16 cellular contexts compared by ENCODE assay signal in genomic region chr21:43944757-43945156, GRCh38.
DNase-seq lines count a peak whose midpoint lies in the region; ATAC-seq and TF ChIP-seq lines count a peak whose summit lies in the region.
"Had no signal": no experiment of that assay in that cellular context is flagged by ENCODE, and none has a peak within 500 bp of the region (broad histone marks: within the 10 kb centered on the region; RNA-seq: fewer than 3 reads in every experiment).

No MANE protein-coding gene starts in this region.

- peaks cover 4% of the 10 kb centered on the region for H3K9me3 Mint-ChIP-seq in type B pancreatic cell

- peaks cover 11% of the 10 kb centered on the region for H3K36me3 Mint-ChIP-seq in type B pancreatic cell

- H3K27me3 Mint-ChIP-seq in type B pancreatic cell, result no peaks in the 10 kb centered on the region
- H3K27me3 Mint-ChIP-seq: CD8-positive, alpha-beta memory T cell had no signal

- DNase-seq in foreskin keratinocyte, result peak; percentile 13 to 50
- no peak for DNase-seq in type B pancreatic cell (ENCODE audit: extremely low spot score, unreplicated experiment)
- DNase-seq in NCI-H69 (lab: John Stamatoyannopoulos, UW), result no peak
- DNase-seq in NCI-H446 treated with DMSO at 0.1 percent for 48 hours (lab: John Stamatoyannopoulos, UW), result no peak
- DNase-seq: BE2C; CD8-positive, alpha-beta memory T cell; DMS79; NCI-H1092; NCI-H1694; NCI-H2107; NCI-H345; NK-92 treated with Interleukin-12 subunit alpha and Interleukin-12 subunit beta, amount 100 ng/mL, for 24 hours; OCI-M1 had no signal

- H3K4me1 ChIP-seq in HEK293 (ENCODE audit: control insufficient read depth, insufficient read depth, low read length) (no peaks in the 10 kb centered on the region), foreskin keratinocyte (no peaks in the 10 kb centered on the region)
- H3K4me1 ChIP-seq: BE2C had no signal

- CTCF ChIA-PET in HEK293 (lab: Yijun Ruan, JAX), result no interaction called here

- peaks cover 17% of the 10 kb centered on the region for H3K4me1 Mint-ChIP-seq in type B pancreatic cell (ENCODE audit: unreplicated experiment)

- TF ChIP-seq CTCF in HEK293 (tag by site-specific recombination; IDR thresholded peaks at IDR 0.05) (no peak), VCaP (conservative IDR thresholded peaks at IDR 0.05) (no peak), foreskin keratinocyte (conservative IDR thresholded peaks at IDR 0.05) (no peak), type B pancreatic cell (conservative IDR thresholded peaks at IDR 0.05) (no peak)

- H3K27me3 ChIP-seq in foreskin keratinocyte, result no peaks in the 10 kb centered on the region
- H3K27me3 ChIP-seq: BE2C had no signal

- peak overlapping the region; percentile 76 for H3K27ac Mint-ChIP-seq in type B pancreatic cell
- H3K27ac Mint-ChIP-seq: CD8-positive, alpha-beta memory T cell had no signal

- peak overlapping the region; percentile 14 for H3K4me3 Mint-ChIP-seq in type B pancreatic cell
- H3K4me3 Mint-ChIP-seq: CD8-positive, alpha-beta memory T cell had no signal

- no peak overlapping the region for H3K4me3 ChIP-seq in HEK293 (ENCODE audit: low read depth, low read length)

- H3K27ac ChIP-seq in HEK293 (ENCODE audit: extremely low read depth, low read depth, low read length), result no peak overlapping the region
- peak overlapping the region; percentile 32; the same call in 1 of the 2 replicates for H3K27ac ChIP-seq in VCaP
- no peak overlapping the region for H3K27ac ChIP-seq in foreskin keratinocyte

- H3K36me3 ChIP-seq in HEK293 (ENCODE audit: control insufficient read depth in 2 of 2, insufficient read depth in 1 of 2, low read length in 2 of 2), result peaks cover 0 to 18% of the 10 kb centered on the region in 2 experiments; a peak in 2 of 3 replicates
- H3K36me3 ChIP-seq: BE2C had no signal

- H3K9me3 ChIP-seq in HEK293 (ENCODE audit: control insufficient read depth, insufficient read depth, low read depth, low read length), result no peaks in the 10 kb centered on the region; the same call in 1 of the 2 replicates

- ATAC-seq in foreskin keratinocyte (peak; percentile 60), HG02623 (IDR thresholded peaks at IDR 0.05; ENCODE audit: unreplicated experiment) (no peak)

- POLR2A ChIA-PET in HEK293 (lab: Yijun Ruan, JAX), result no interaction called here

TF ChIP-seq in HEK293, 187 proteins besides CTCF, POLR2A, EP300 and RAD21:
- no peak for TF ChIP-seq ZNF692 (tag by site-specific recombination; IDR thresholded peaks at IDR 0.05)
- TF ChIP-seq PRDM10 (tag by site-specific recombination; IDR thresholded peaks at IDR 0.05), result no peak
- TF ChIP-seq ZNF558 (tag by site-specific recombination; IDR thresholded peaks at IDR 0.05), result no peak
- 0 out of 2 replicates have a peak, but pooled peaks have one; percentile 19 for TF ChIP-seq PATZ1 (tag by site-specific recombination; IDR thresholded peaks at IDR 0.05)
- no peak for TF ChIP-seq ZNF37A (tag by site-specific recombination; IDR thresholded peaks at IDR 0.05)
- no peak for TF ChIP-seq ZNF513 (tag by site-specific recombination; IDR thresholded peaks at IDR 0.05)

Comparison
In these comparisons a context has a peak if more than half of its experiments do, and no peak if none do; other contexts are left out.
1. DNase-seq: peak in foreskin keratinocyte (2 of 2); none in type B pancreatic cell (single experiment), NCI-H69 (single experiment) and NCI-H446 treated with DMSO at 0.1 percent for 48 hours (single experiment).